ENCODE assay signal across 3 cellular contexts in genomic region chr4:110624904-110625494, GRCh38.
TF ChIP-seq lines count a peak whose summit lies in the region.

No MANE protein-coding gene starts in this region.

TF ChIP-seq in HEK293, 187 proteins besides CTCF, POLR2A, EP300 and RAD21 (continues in another document):
- TF ChIP-seq ZFP3 (tag by site-specific recombination; IDR thresholded peaks at IDR 0.05; ENCODE audit: low read depth) (no peak), ZNF560 (tag by site-specific recombination; IDR thresholded peaks at IDR 0.05; ENCODE audit: borderline replicate concordance) (no peak), ZNF274 (IDR thresholded peaks at IDR 0.05; ENCODE audit: low read length) (no peak), ZNF274 (tag by site-specific recombination; IDR thresholded peaks at IDR 0.05; ENCODE audit: borderline replicate concordance) (no peak), GLIS1 (tag by site-specific recombination; IDR thresholded peaks at IDR 0.05) (peak; percentile 60), ZNF266 (tag by site-specific recombination; IDR thresholded peaks at IDR 0.05; ENCODE audit: low read depth) (no peak), WT1 (tag by site-specific recombination; IDR thresholded peaks at IDR 0.05) (peak; percentile 77), PRDM6 (tag by site-specific recombination; IDR thresholded peaks at IDR 0.05) (0 out of 2 replicates have a peak, but pooled peaks have one; percentile 22), ZNF391 (tag by site-specific recombination; IDR thresholded peaks at IDR 0.05; ENCODE audit: borderline replicate concordance, low read depth) (no peak), AEBP2 (tag by site-specific recombination; IDR thresholded peaks at IDR 0.05; ENCODE audit: borderline replicate concordance) (no peak), ELK4 (IDR thresholded peaks at IDR 0.05; ENCODE audit: borderline replicate concordance, low read depth, low read length) (no peak), ZNF768 (tag by site-specific recombination; IDR thresholded peaks at IDR 0.05) (no peak), OSR2 (tag by site-specific recombination; IDR thresholded peaks at IDR 0.05) (peak; percentile 23; the same call in 1 of the 2 replicates), ZFP69B (tag by site-specific recombination; IDR thresholded peaks at IDR 0.05) (no peak), ZBTB20 (tag by site-specific recombination; IDR thresholded peaks at IDR 0.05) (no peak)

TF ChIP-seq in H1, 55 proteins besides CTCF, POLR2A, EP300 and RAD21:
- TF ChIP-seq BCL11A (IDR thresholded peaks at IDR 0.05; ENCODE audit: low read depth in 2 of 2, low read length in 2 of 2) (no peak), SUZ12 (IDR thresholded peaks at IDR 0.05; ENCODE audit: low read length) (peak; percentile 50; the same call in 1 of the 2 replicates), YY1 (IDR thresholded peaks at IDR 0.05; ENCODE audit: low read depth, low read length) (no peak), EZH2 (IDR thresholded peaks at IDR 0.05; ENCODE audit: low read depth, low read length, severe bottlenecking) (peak; percentile 50), MAX (IDR thresholded peaks at IDR 0.05) (no peak)

TF ChIP-seq in SK-N-SH treated with all-trans-retinoic acid at 6 μM for 48 hours, 23 proteins besides CTCF, POLR2A, EP300 and RAD21:
- TF ChIP-seq ESRRG (CRISPR knock-in tag; IDR thresholded peaks at IDR 0.05) (no peak), PATZ1 (CRISPR knock-in tag; IDR thresholded peaks at IDR 0.05; ENCODE audit: borderline replicate concordance) (no peak), SNAI2 (CRISPR knock-in tag; IDR thresholded peaks at IDR 0.05) (no peak), GLIS3 (CRISPR knock-in tag; IDR thresholded peaks at IDR 0.05) (no peak)
